Comparison of ENCODE assay signal across 8 cellular contexts in genomic region chr22:23862103-23862502, GRCh38. TPM values are rescaled to one million over a fixed set of nuclear protein-coding genes. Genes with fewer than 3 reads are reported as not detected.
DNase-seq lines count a peak whose midpoint lies in the region; ATAC-seq and TF ChIP-seq lines count a peak whose summit lies in the region.

No MANE protein-coding gene starts in this region.

- ATAC-seq in natural killer cell (no peak), GM21576 (IDR thresholded peaks at IDR 0.05; ENCODE audit: unreplicated experiment) (no peak), GM18873 (IDR thresholded peaks at IDR 0.05; ENCODE audit: low FRiP score, unreplicated experiment) (no peak)
- ATAC-seq in natural killer cell treated with Interleukin-12 subunit alpha and Interleukin-12 subunit beta and Interleukin-15 and Interleukin-18, amount 100 ng/mL, for 72 hours, result no peak

- no peak for TF ChIP-seq POLR2A in testis (IDR thresholded peaks at IDR 0.05)

- TF ChIP-seq CTCF in natural killer cell (IDR thresholded peaks at IDR 0.05) (no peak), fibroblast of pulmonary artery (IDR thresholded peaks at IDR 0.05; ENCODE audit: low read length, missing control alignments) (peak; percentile 84), testis (IDR thresholded peaks at IDR 0.05) (peak; percentile 6 to 38 (median 11))

- peaks cover 7% of the 10 kb centered on the region for H3K4me1 ChIP-seq in testis

- peak overlapping the region; percentile 17 for H3K4me3 Mint-ChIP-seq in natural killer cell
- H3K4me3 Mint-ChIP-seq in natural killer cell treated with Interleukin-12 subunit alpha and Interleukin-12 subunit beta and Interleukin-15 and Interleukin-18, amount 100 ng/mL, for 72 hours, result no peak overlapping the region

- DNase-seq in natural killer cell (no peak), MG63 (peak; percentile 46), SW480 (ENCODE audit: low spot score) (peak; percentile 46), fibroblast of pulmonary artery (ENCODE audit: low read depth) (peak; percentile 71), testis (peak; percentile 63)
- no peak for DNase-seq in natural killer cell treated with Interleukin-12 subunit alpha and Interleukin-12 subunit beta and Interleukin-15 and Interleukin-18, amount 100 ng/mL, for 72 hours (ENCODE audit: low spot score)

- H3K36me3 ChIP-seq in MG63, result no peaks in the 10 kb centered on the region
- H3K36me3 ChIP-seq in testis (ENCODE audit: low read depth, missing control alignments), result no peaks in the 10 kb centered on the region

- 69 to 87% methylated on average over 3 of the region's 3 CpGs for WGBS in testis, 2 donors

- H3K27me3 ChIP-seq in MG63 (no peaks in the 10 kb centered on the region), testis (no peaks in the 10 kb centered on the region)

- H3K36me3 Mint-ChIP-seq in natural killer cell, result no peaks in the 10 kb centered on the region
- H3K36me3 Mint-ChIP-seq in natural killer cell treated with Interleukin-12 subunit alpha and Interleukin-12 subunit beta and Interleukin-15 and Interleukin-18, amount 100 ng/mL, for 72 hours, result no peaks in the 10 kb centered on the region

- H3K9me3 ChIP-seq in MG63 (no peaks in the 10 kb centered on the region), testis (no peaks in the 10 kb centered on the region)

- no peaks in the 10 kb centered on the region for H3K27me3 Mint-ChIP-seq in natural killer cell (ENCODE audit: low read depth in 2 of 2)
- H3K27me3 Mint-ChIP-seq in natural killer cell treated with Interleukin-12 subunit alpha and Interleukin-12 subunit beta and Interleukin-15 and Interleukin-18, amount 100 ng/mL, for 72 hours, result no peaks in the 10 kb centered on the region

- peaks cover 15 to 16% of the 10 kb centered on the region in 2 donors for H3K4me1 Mint-ChIP-seq in natural killer cell
- peaks cover 13 to 18% of the 10 kb centered on the region in 2 donors for H3K4me1 Mint-ChIP-seq in natural killer cell treated with Interleukin-12 subunit alpha and Interleukin-12 subunit beta and Interleukin-15 and Interleukin-18, amount 100 ng/mL, for 72 hours (ENCODE audit: low read depth in 2 of 2)

- no peak overlapping the region for H3K4me3 ChIP-seq in MG63
- H3K4me3 ChIP-seq in fibroblast of pulmonary artery (replicated peaks; ENCODE audit: low read depth, low read length), result no peak overlapping the region
- no peak overlapping the region for H3K4me3 ChIP-seq in testis

- intact Hi-C loops in natural killer cell (cut with micrococcal nuclease), result no loop called here
- intact Hi-C loops in testis (cut with DNase I; ENCODE audit: low total_unique reads), result no loop called here

- no peak overlapping the region for H3K27ac Mint-ChIP-seq in natural killer cell
- no peak overlapping the region for H3K27ac Mint-ChIP-seq in natural killer cell treated with Interleukin-12 subunit alpha and Interleukin-12 subunit beta and Interleukin-15 and Interleukin-18, amount 100 ng/mL, for 72 hours

- no peak overlapping the region for H3K27ac ChIP-seq in testis

- no peaks in the 10 kb centered on the region for H3K9me3 Mint-ChIP-seq in natural killer cell
- H3K9me3 Mint-ChIP-seq in natural killer cell treated with Interleukin-12 subunit alpha and Interleukin-12 subunit beta and Interleukin-15 and Interleukin-18, amount 100 ng/mL, for 72 hours, result no peaks in the 10 kb centered on the region

RNA-seq across cellular contexts. Expression of gene SLC2A11, which starts 4.4 kb away (rescaled TPM):
- total RNA-seq in natural killer cell (10 to 100 TPM in 2 of 3 donors, 1 to 10 TPM in 1; 9.2 to 14.1 (median 11.8) TPM), testis (10 to 100 TPM; 21.8 to 22.7 TPM)
- 10 to 100 TPM in 1 of 2 donors, 1 to 10 TPM in 1; 6.8 to 12.5 TPM for total RNA-seq in natural killer cell treated with Interleukin-12 subunit alpha and Interleukin-12 subunit beta and Interleukin-15 and Interleukin-18, amount 100 ng/mL, for 72 hours
- 0.27 and 0.30 TPM in 2 replicates for total RNA-seq in MG63 (2014; rRNA removed; shearing (Covaris generic); ENCODE audit: low replicate concordance)
- polyA plus RNA-seq in testis (ENCODE audit: insufficient read depth, low read depth, low replicate concordance), result 14.3 TPM

RNA-seq across cellular contexts. Expression of gene DERL3, which starts 23.3 kb away (rescaled TPM):
- total RNA-seq in natural killer cell, result 10 to 100 TPM in 1 of 3 donors, 1 to 10 TPM in 1, under 1 TPM in 1; 0.88 to 24.5 (median 1.3) TPM
- total RNA-seq in natural killer cell treated with Interleukin-12 subunit alpha and Interleukin-12 subunit beta and Interleukin-15 and Interleukin-18, amount 100 ng/mL, for 72 hours, result 10 to 100 TPM in 1 of 2 donors, 1 to 10 TPM in 1; 4.7 to 14.3 TPM
- total RNA-seq in MG63 (2014; rRNA removed; shearing (Covaris generic); ENCODE audit: low replicate concordance), result 0.42 and 0.72 TPM in 2 replicates
- total RNA-seq in testis, result 10 to 100 TPM; 14.9 to 16.2 TPM
- polyA plus RNA-seq in testis (ENCODE audit: insufficient read depth, low read depth, low replicate concordance), result 48.7 TPM

RNA-seq across cellular contexts. Expression of gene MIF, which starts 32.1 kb away (rescaled TPM):
- total RNA-seq in natural killer cell (100 to 1,000 TPM; 115 to 182 (median 133) TPM), testis (100 to 1,000 TPM; 239 to 472 TPM)
- 100 to 1,000 TPM; 495 to 579 TPM for total RNA-seq in natural killer cell treated with Interleukin-12 subunit alpha and Interleukin-12 subunit beta and Interleukin-15 and Interleukin-18, amount 100 ng/mL, for 72 hours
- total RNA-seq in MG63 (2014; rRNA removed; shearing (Covaris generic); ENCODE audit: low replicate concordance), result 527 and 1,011 TPM in 2 replicates
- polyA plus RNA-seq in testis (ENCODE audit: insufficient read depth, low read depth, low replicate concordance), result 177 TPM

Comparison
In these comparisons a context has a peak if more than half of its experiments do, and no peak if none do; other contexts are left out.
1. DNase-seq: peak in MG63 (single experiment), SW480 (single experiment), fibroblast of pulmonary artery (single experiment) and testis (single experiment); none in natural killer cell (single experiment) and natural killer cell treated with Interleukin-12 subunit alpha and Interleukin-12 subunit beta and Interleukin-15 and Interleukin-18, amount 100 ng/mL, for 72 hours (single experiment).